In the genomic region with DNA sequence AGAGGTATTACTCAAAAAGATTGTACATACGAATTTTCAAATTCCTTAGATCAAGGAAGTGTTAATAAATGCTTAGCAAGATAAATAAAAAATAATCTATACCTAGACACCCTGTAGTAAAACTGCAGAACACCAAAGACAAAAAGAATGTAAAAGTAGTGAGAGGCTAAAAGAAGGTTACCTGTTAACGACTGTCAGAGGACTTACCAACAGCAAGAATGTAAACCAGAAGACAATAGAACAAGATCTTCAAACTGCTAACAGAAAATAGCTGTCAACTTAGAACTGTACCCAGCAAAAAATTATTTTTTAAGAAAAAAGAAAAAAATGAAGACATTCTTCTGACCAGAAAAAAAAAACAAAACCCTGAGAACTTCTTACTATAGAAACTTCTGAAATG, we compare ENCODE assay signal across 21 cellular contexts.
A peak's percentile ranks its signal among the peaks of the same experiment; 100 is the strongest.
DNase-seq lines count a peak whose midpoint lies in the region; ATAC-seq and TF ChIP-seq lines count a peak whose summit lies in the region.
"Had no signal": no experiment of that assay in that cellular context is flagged by ENCODE, and none has a peak within 500 bp of the region (broad histone marks: within the 10 kb centered on the region; RNA-seq: fewer than 3 reads in every experiment).

No MANE protein-coding gene starts in this region.

- TF ChIP-seq CTCF in GM10248 (IDR thresholded peaks at IDR 0.05; ENCODE audit: control extremely low read depth, extremely low read depth, low read depth, missing control alignments) = no peak

- H3K4me3 Mint-ChIP-seq in activated naive CD4-positive, alpha-beta T cell treated with anti-CD3 and anti-CD28 coated beads, Interleukin-2, amount 50 U/mL, for 24 hours = peak overlapping the region; percentile 73
- peak overlapping the region; percentile 77 for H3K4me3 Mint-ChIP-seq in T-helper 2 cell treated with Interferon-gamma antibody and Interleukin-4, amounts not matched to agents 5 μg/mL and 100 μg/mL, for 36 hours
- H3K4me3 Mint-ChIP-seq in activated naive CD8-positive, alpha-beta T cell treated with anti-CD3 and anti-CD28 coated beads, Interleukin-2, amount 50 U/mL, for 24 hours = peak overlapping the region; percentile 84
- H3K4me3 Mint-ChIP-seq in stimulated activated effector memory CD8-positive, alpha-beta T cell treated with anti-CD3 and anti-CD28 coated beads, Interleukin-12 subunit alpha, Interleukin-12 subunit beta, amount 100 ng/mL, for 72 hours = peak overlapping the region; percentile 66
- H3K4me3 Mint-ChIP-seq: GM23338, HFFc6, naive B cell had no signal

- H3K27me3 Mint-ChIP-seq in activated naive CD4-positive, alpha-beta T cell treated with anti-CD3 and anti-CD28 coated beads, Interleukin-2, amount 50 U/mL, for 24 hours = no peaks in the 10 kb centered on the region
- H3K27me3 Mint-ChIP-seq in T-helper 2 cell treated with Interferon-gamma antibody and Interleukin-4, amounts not matched to agents 5 μg/mL and 100 μg/mL, for 36 hours (ENCODE audit: low read depth) = no peaks in the 10 kb centered on the region
- no peaks in the 10 kb centered on the region for H3K27me3 Mint-ChIP-seq in activated naive CD8-positive, alpha-beta T cell treated with anti-CD3 and anti-CD28 coated beads, Interleukin-2, amount 50 U/mL, for 24 hours
- H3K27me3 Mint-ChIP-seq: naive B cell had no signal

- peaks cover 82% of the 10 kb centered on the region for H3K4me1 Mint-ChIP-seq in activated naive CD4-positive, alpha-beta T cell treated with anti-CD3 and anti-CD28 coated beads, Interleukin-2, amount 50 U/mL, for 24 hours
- H3K4me1 Mint-ChIP-seq in T-helper 2 cell treated with Interferon-gamma antibody and Interleukin-4, amounts not matched to agents 5 μg/mL and 100 μg/mL, for 36 hours (ENCODE audit: low read depth) = peaks cover 84% of the 10 kb centered on the region
- H3K4me1 Mint-ChIP-seq in activated naive CD8-positive, alpha-beta T cell treated with anti-CD3 and anti-CD28 coated beads, Interleukin-2, amount 50 U/mL, for 24 hours = peaks cover 90% of the 10 kb centered on the region
- H3K4me1 Mint-ChIP-seq in stimulated activated effector memory CD8-positive, alpha-beta T cell treated with anti-CD3 and anti-CD28 coated beads, Interleukin-12 subunit alpha, Interleukin-12 subunit beta, amount 100 ng/mL, for 72 hours = peaks cover 63% of the 10 kb centered on the region
- H3K4me1 Mint-ChIP-seq: naive B cell had no signal

- peaks cover 6% of the 10 kb centered on the region for H3K9me3 Mint-ChIP-seq in activated naive CD4-positive, alpha-beta T cell treated with anti-CD3 and anti-CD28 coated beads, Interleukin-2, amount 50 U/mL, for 24 hours
- no peaks in the 10 kb centered on the region for H3K9me3 Mint-ChIP-seq in T-helper 2 cell treated with Interferon-gamma antibody and Interleukin-4, amounts not matched to agents 5 μg/mL and 100 μg/mL, for 36 hours
- no peaks in the 10 kb centered on the region for H3K9me3 Mint-ChIP-seq in activated naive CD8-positive, alpha-beta T cell treated with anti-CD3 and anti-CD28 coated beads, Interleukin-2, amount 50 U/mL, for 24 hours
- H3K9me3 Mint-ChIP-seq in stimulated activated effector memory CD8-positive, alpha-beta T cell treated with anti-CD3 and anti-CD28 coated beads, Interleukin-12 subunit alpha, Interleukin-12 subunit beta, amount 100 ng/mL, for 72 hours = no peaks in the 10 kb centered on the region
- H3K9me3 Mint-ChIP-seq: GM23338, HFFc6 had no signal

- DNase-seq in activated naive CD4-positive, alpha-beta T cell (lab: John Stamatoyannopoulos, UW) = no peak
- DNase-seq in T-helper 2 cell treated with Interferon-gamma antibody and Interleukin-4, amounts not matched to agents 5 μg/mL and 100 μg/mL, for 36 hours (ENCODE audit: low spot score) = no peak
- no peak for DNase-seq in activated naive CD8-positive, alpha-beta T cell treated with anti-CD3 and anti-CD28 coated beads, Interleukin-2, amount 50 U/mL, for 24 hours
- no peak for DNase-seq in stimulated activated effector memory CD8-positive, alpha-beta T cell treated with anti-CD3 and anti-CD28 coated beads, Interleukin-12 subunit alpha, Interleukin-12 subunit beta, amount 100 ng/mL, for 72 hours (ENCODE audit: low spot score in 2 of 2)
- DNase-seq in GDM1 (lab: John Stamatoyannopoulos, UW) (no peak), GM10248 (ENCODE audit: extremely low spot score) (no peak)
- DNase-seq: amniotic stem cell; brain microvascular endothelial cell; DND-41; HFFc6; left ventricle myocardium superior; naive B cell; OCI-M1; SK-N-SH; stimulated activated naive CD4-positive, alpha-beta T cell treated with Interleukin-2 at 50 U/mL for 16 hours; T-helper 9 cell; thyroid gland; WERI-Rb-1 had no signal

- CTCF ChIA-PET in GM10248 (lab: Yijun Ruan, JAX) = interaction anchor here (1.0 to 1.5 kb wide), 6 partner anchors 10 to 67 kb away, joined by 3 to 6 read pairs (median 4); no protein-coding TSS in a partner anchor

- POLR2A ChIA-PET in GM10248 (lab: Yijun Ruan, JAX) = no interaction called here

- no peak for ATAC-seq in activated naive CD8-positive, alpha-beta T cell treated with anti-CD3 and anti-CD28 coated beads, Interleukin-2, amount 50 U/mL, for 24 hours
- ATAC-seq in stimulated activated effector memory CD8-positive, alpha-beta T cell treated with anti-CD3 and anti-CD28 coated beads, Interleukin-12 subunit alpha, Interleukin-12 subunit beta, amount 100 ng/mL, for 72 hours = no peak
- ATAC-seq in GM21526 (IDR thresholded peaks at IDR 0.05; ENCODE audit: low FRiP score, unreplicated experiment) = no peak
- ATAC-seq: GM23338, left ventricle myocardium superior had no signal

- peak overlapping the region; percentile 95 for H3K27ac Mint-ChIP-seq in activated naive CD4-positive, alpha-beta T cell treated with anti-CD3 and anti-CD28 coated beads, Interleukin-2, amount 50 U/mL, for 24 hours
- H3K27ac Mint-ChIP-seq in T-helper 2 cell treated with Interferon-gamma antibody and Interleukin-4, amounts not matched to agents 5 μg/mL and 100 μg/mL, for 36 hours = peak overlapping the region; percentile 85
- H3K27ac Mint-ChIP-seq in activated naive CD8-positive, alpha-beta T cell treated with anti-CD3 and anti-CD28 coated beads, Interleukin-2, amount 50 U/mL, for 24 hours = peak overlapping the region; percentile 93
- peak overlapping the region; percentile 97 for H3K27ac Mint-ChIP-seq in stimulated activated effector memory CD8-positive, alpha-beta T cell treated with anti-CD3 and anti-CD28 coated beads, Interleukin-12 subunit alpha, Interleukin-12 subunit beta, amount 100 ng/mL, for 72 hours
- H3K27ac Mint-ChIP-seq: GM23338, HFFc6 had no signal

- no peaks in the 10 kb centered on the region for H3K36me3 Mint-ChIP-seq in activated naive CD4-positive, alpha-beta T cell treated with anti-CD3 and anti-CD28 coated beads, Interleukin-2, amount 50 U/mL, for 24 hours
- H3K36me3 Mint-ChIP-seq in T-helper 2 cell treated with Interferon-gamma antibody and Interleukin-4, amounts not matched to agents 5 μg/mL and 100 μg/mL, for 36 hours (ENCODE audit: low read depth) = peaks cover 5% of the 10 kb centered on the region
- H3K36me3 Mint-ChIP-seq in activated naive CD8-positive, alpha-beta T cell treated with anti-CD3 and anti-CD28 coated beads, Interleukin-2, amount 50 U/mL, for 24 hours (ENCODE audit: low read depth) = peaks cover 46% of the 10 kb centered on the region
- H3K36me3 Mint-ChIP-seq in stimulated activated effector memory CD8-positive, alpha-beta T cell treated with anti-CD3 and anti-CD28 coated beads, Interleukin-12 subunit alpha, Interleukin-12 subunit beta, amount 100 ng/mL, for 72 hours = peaks cover 82% of the 10 kb centered on the region
- H3K36me3 Mint-ChIP-seq: naive B cell had no signal
